ENCODE assay signal across 8 cellular contexts in genomic region chr2:171523969-171524401, GRCh38. TPM values are rescaled to one million over a fixed set of nuclear protein-coding genes. Genes with fewer than 3 reads are reported as not detected.
A peak's percentile ranks its signal among the peaks of the same experiment; 100 is the strongest.
DNase-seq lines count a peak whose midpoint lies in the region; ATAC-seq and TF ChIP-seq lines count a peak whose summit lies in the region.

No MANE protein-coding gene starts in this region.

- H3K27ac ChIP-seq in SK-N-MC (no peak overlapping the region), foreskin keratinocyte (no peak overlapping the region), rectal smooth muscle tissue (ENCODE audit: low read depth, low read length) (peak overlapping the region; percentile 94)

- no peaks in the 10 kb centered on the region for H3K9me3 ChIP-seq in SK-N-MC (ENCODE audit: low read depth, low read length)

- DNase-seq in GM12865 (ENCODE audit: low read depth): no peak
- DNase-seq in SK-N-MC (ENCODE audit: low read depth, low spot score): no peak
- peak; percentile 61 to 73 for DNase-seq in foreskin keratinocyte
- no peak for DNase-seq in NCI-H2196 treated with DMSO at 0.1 percent for 48 hours (lab: John Stamatoyannopoulos, UW; ENCODE audit: unreplicated experiment)
- DNase-seq in hypothalamus (lab: John Stamatoyannopoulos, UW): no peak
- no peak for DNase-seq in HK-2 (ENCODE audit: unreplicated experiment)

- H3K4me1 ChIP-seq in foreskin keratinocyte (peaks cover 13% of the 10 kb centered on the region), rectal smooth muscle tissue (ENCODE audit: control insufficient read depth, insufficient read depth, low read length) (peaks cover 7% of the 10 kb centered on the region)

- H3K4me3 ChIP-seq in GM12865 (ENCODE audit: low read depth, low read length) (peak overlapping the region; percentile 99), SK-N-MC (peak overlapping the region; percentile 94), rectal smooth muscle tissue (ENCODE audit: low read length) (peak overlapping the region; percentile 88)

- TF ChIP-seq CTCF in GM12865 (IDR thresholded peaks at IDR 0.05; ENCODE audit: insufficient read depth, low read depth, low read length, missing control alignments) (no peak), foreskin keratinocyte (conservative IDR thresholded peaks at IDR 0.05) (no peak)

- H3K27me3 ChIP-seq in foreskin keratinocyte: no peaks in the 10 kb centered on the region
- no peaks in the 10 kb centered on the region for H3K27me3 ChIP-seq in rectal smooth muscle tissue (ENCODE audit: control insufficient read depth, insufficient read depth, low read length)

- ATAC-seq in foreskin keratinocyte (peak; percentile 29), GM19023 (IDR thresholded peaks at IDR 0.05; ENCODE audit: unreplicated experiment) (no peak)

- H3K36me3 ChIP-seq in SK-N-MC (ENCODE audit: insufficient read depth, low read length) (no peaks in the 10 kb centered on the region), rectal smooth muscle tissue (ENCODE audit: control insufficient read depth, insufficient read depth, low read length) (no peaks in the 10 kb centered on the region)

- peak overlapping the region; percentile 77 for H3K9ac ChIP-seq in SK-N-MC (ENCODE audit: insufficient read length)
- H3K9ac ChIP-seq in rectal smooth muscle tissue (ENCODE audit: low read length): no peak overlapping the region

RNA-seq across cellular contexts. Expression of gene CYBRD1, which starts 1.7 kb away (rescaled TPM):
- 27.5 and 33.0 TPM in 2 replicates for total RNA-seq in foreskin keratinocyte
- 11.1 TPM in 2 replicates for polyA plus RNA-seq in foreskin keratinocyte

Comparison
In these comparisons a context has a peak if more than half of its experiments do, and no peak if none do; other contexts are left out.
1. DNase-seq: peak in foreskin keratinocyte (2 of 2); none in GM12865 (single experiment), SK-N-MC (single experiment), NCI-H2196 treated with DMSO at 0.1 percent for 48 hours (single experiment), hypothalamus (0 of 51) and HK-2 (single experiment).
2. Peak in every context shown above with its lines, with median percentiles within 50 percentile points of each other: H3K4me3 ChIP-seq.